1 cellular context compared by ENCODE assay signal in genomic region chr15:72161351-72162132, GRCh38.
TF ChIP-seq lines count a peak whose summit lies in the region.

No MANE protein-coding gene starts in this region.

TF ChIP-seq in HEK293, 187 proteins besides CTCF, POLR2A, EP300 and RAD21 (continued from another document):
- no peak for TF ChIP-seq AEBP2 (tag by site-specific recombination; IDR thresholded peaks at IDR 0.05; ENCODE audit: borderline replicate concordance)
- TF ChIP-seq ZNF302 (tag by site-specific recombination; IDR thresholded peaks at IDR 0.05; ENCODE audit: low read depth): no peak
- no peak for TF ChIP-seq ZNF10 (tag by site-specific recombination; IDR thresholded peaks at IDR 0.05)
